Comparison of ENCODE assay signal across 8 cellular contexts in the genomic region with DNA sequence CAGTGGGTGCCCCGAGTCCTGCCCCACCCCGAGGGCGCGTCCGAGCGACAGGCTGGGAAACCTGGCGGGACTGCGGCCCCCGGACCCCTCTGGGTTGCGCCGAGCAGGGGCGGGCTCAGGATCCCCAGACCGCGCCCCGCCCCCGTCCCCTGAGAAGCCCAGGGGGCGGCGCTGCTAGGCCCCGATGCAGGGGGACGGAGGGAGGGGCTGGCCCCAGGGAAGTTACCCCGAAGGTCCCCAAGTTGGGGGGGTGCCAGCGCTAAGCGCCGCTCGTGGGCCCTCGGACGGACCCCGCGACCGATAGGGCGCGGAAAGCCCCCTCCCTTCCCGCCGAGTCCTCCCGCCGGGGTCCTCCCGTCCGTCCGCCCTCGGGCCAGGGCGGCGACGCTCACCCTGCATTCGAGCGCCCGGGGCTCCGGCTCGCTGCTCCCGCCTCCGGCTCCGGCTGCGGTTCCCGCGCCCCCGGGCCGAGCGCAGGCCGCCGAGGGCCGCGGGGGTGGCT. TPM values are rescaled to one million over a fixed set of nuclear protein-coding genes. Genes with fewer than 3 reads are reported as not detected.
DNase-seq lines count a peak whose midpoint lies in the region; ATAC-seq and TF ChIP-seq lines count a peak whose summit lies in the region.

No MANE protein-coding gene starts in this region.

- peaks cover 25% of the 10 kb centered on the region for H3K4me1 ChIP-seq in DOHH2 (ENCODE audit: control insufficient read depth, low read length)
- no peaks in the 10 kb centered on the region for H3K4me1 ChIP-seq in urinary bladder (ENCODE audit: insufficient read depth)

- TF ChIP-seq CTCF in DOHH2 (IDR thresholded peaks at IDR 0.05; ENCODE audit: low read depth, low read length, poor library complexity, severe bottlenecking) (no peak), HFFc6 (IDR thresholded peaks at IDR 0.05) (no peak)

- H3K27ac ChIP-seq in DOHH2 (ENCODE audit: low read depth, low read length) (no peak overlapping the region), urinary bladder (ENCODE audit: low read depth) (no peak overlapping the region)

- peaks cover 6% of the 10 kb centered on the region for H4K20me1 ChIP-seq in DOHH2 (ENCODE audit: control insufficient read depth, insufficient read depth, low read depth, low read length)

- WGBS in urinary bladder: 1% methylated on average over 61 of the region's 61 CpGs

- H3K9me3 Mint-ChIP-seq in HFFc6: no peaks in the 10 kb centered on the region
- no peaks in the 10 kb centered on the region for H3K9me3 Mint-ChIP-seq in activated naive CD8-positive, alpha-beta T cell treated with anti-CD3 and anti-CD28 coated beads, Interleukin-2, amount 10 ng/mL, durations not matched to agents 7 days and 5 days

- POLR2A ChIA-PET in activated naive CD8-positive, alpha-beta T cell treated with anti-CD3 and anti-CD28 coated beads, Interleukin-2, amount 10 ng/mL, durations not matched to agents 7 days and 5 days (lab: Charles Lee): interaction anchor here (0.6 kb wide), 1 partner anchor 390 kb away, joined by 4 read pairs; no protein-coding TSS in a partner anchor

- H3K4me3 Mint-ChIP-seq in HFFc6: peak overlapping the region; percentile 20; the same call in 1 of the 2 replicates
- H3K4me3 Mint-ChIP-seq in activated naive CD8-positive, alpha-beta T cell treated with anti-CD3 and anti-CD28 coated beads, Interleukin-2, amount 10 ng/mL, durations not matched to agents 7 days and 5 days: no peak overlapping the region

- no peak overlapping the region for H3K27ac Mint-ChIP-seq in HFFc6
- no peak overlapping the region for H3K27ac Mint-ChIP-seq in activated naive CD8-positive, alpha-beta T cell treated with anti-CD3 and anti-CD28 coated beads, Interleukin-2, amount 10 ng/mL, durations not matched to agents 7 days and 5 days

- no peaks in the 10 kb centered on the region for H3K9me3 ChIP-seq in DOHH2 (ENCODE audit: control insufficient read depth, insufficient read depth, low read length)

- H3K27me3 Mint-ChIP-seq in HFFc6 (ENCODE audit: insufficient read depth): peaks cover 5% of the 10 kb centered on the region
- H3K27me3 Mint-ChIP-seq in activated naive CD8-positive, alpha-beta T cell treated with anti-CD3 and anti-CD28 coated beads, Interleukin-2, amount 10 ng/mL, durations not matched to agents 7 days and 5 days: peaks cover 17% of the 10 kb centered on the region

- H3K36me3 Mint-ChIP-seq in HFFc6 (ENCODE audit: low read depth): no peaks in the 10 kb centered on the region
- no peaks in the 10 kb centered on the region for H3K36me3 Mint-ChIP-seq in activated naive CD8-positive, alpha-beta T cell treated with anti-CD3 and anti-CD28 coated beads, Interleukin-2, amount 10 ng/mL, durations not matched to agents 7 days and 5 days

- H3K4me1 Mint-ChIP-seq in HFFc6 (ENCODE audit: low read depth): no peaks in the 10 kb centered on the region; the same call in 1 of the 2 replicates
- peaks cover 6% of the 10 kb centered on the region for H3K4me1 Mint-ChIP-seq in activated naive CD8-positive, alpha-beta T cell treated with anti-CD3 and anti-CD28 coated beads, Interleukin-2, amount 10 ng/mL, durations not matched to agents 7 days and 5 days

- peak overlapping the region; percentile 86 for H3K4me2 ChIP-seq in DOHH2 (ENCODE audit: low read length)

- no peaks in the 10 kb centered on the region for H3K36me3 ChIP-seq in DOHH2 (ENCODE audit: control insufficient read depth, low read length)
- no peaks in the 10 kb centered on the region for H3K36me3 ChIP-seq in urinary bladder (ENCODE audit: insufficient read depth)

- ATAC-seq in activated naive CD8-positive, alpha-beta T cell treated with anti-CD3 and anti-CD28 coated beads, Interleukin-2, amount 10 ng/mL, durations not matched to agents 7 days and 5 days (ENCODE audit: low read depth): peak; percentile 27
- ATAC-seq in GM21367 (IDR thresholded peaks at IDR 0.05; ENCODE audit: unreplicated experiment) (no peak), HG03571 (IDR thresholded peaks at IDR 0.05; ENCODE audit: unreplicated experiment) (no peak)

- H3K4me3 ChIP-seq in DOHH2 (ENCODE audit: low read length): peak overlapping the region; percentile 72
- H3K4me3 ChIP-seq in urinary bladder (ENCODE audit: low read depth, low read length): peak overlapping the region; percentile 57

- no peaks in the 10 kb centered on the region for H3K79me2 ChIP-seq in DOHH2 (ENCODE audit: control insufficient read depth, low read length)

- H3K9me2 ChIP-seq in DOHH2 (replicated peaks; ENCODE audit: control insufficient read depth, low read length): no peaks in the 10 kb centered on the region

- no peaks in the 10 kb centered on the region; the same call in 1 of the 2 replicates for H3F3A ChIP-seq in DOHH2 (ENCODE audit: control insufficient read depth, insufficient read depth)

- peaks cover 29% of the 10 kb centered on the region for H3K27me3 ChIP-seq in DOHH2 (ENCODE audit: control insufficient read depth, low read length)

- DNase-seq in HFFc6: no peak
- peak; percentile 58 for DNase-seq in activated naive CD8-positive, alpha-beta T cell treated with anti-CD3 and anti-CD28 coated beads, Interleukin-2, amount 10 ng/mL, durations not matched to agents 7 days and 5 days
- DNase-seq in iPS-NIHi7 (ENCODE audit: extremely low spot score): peak; percentile 32
- DNase-seq in cerebellar nuclear complex (lab: John Stamatoyannopoulos, UW): no peak

RNA-seq across cellular contexts. Expression of a gene that starts 0.4 kb away (rescaled TPM):
- total RNA-seq in HFFc6 (2021; fragmentation: NEBNext Ultra II Directional; extraction: Animal tissue kit (Norgen Biotek cat#: 25700)): 1 to 10 TPM; 6.0 to 7.9 (median 7.2) TPM
- total RNA-seq in activated naive CD8-positive, alpha-beta T cell treated with anti-CD3 and anti-CD28 coated beads, Interleukin-2, amount 10 ng/mL, durations not matched to agents 7 days and 5 days: under 1 TPM; 0.58 to 0.74 TPM
- total RNA-seq in urinary bladder: 12.2 TPM
- polyA plus RNA-seq in urinary bladder: 12.9 TPM

RNA-seq across cellular contexts. Expression of a gene that starts 16.5 kb away (rescaled TPM):
- not detected for total RNA-seq in HFFc6 (2021; fragmentation: NEBNext Ultra II Directional; extraction: Animal tissue kit (Norgen Biotek cat#: 25700))
- total RNA-seq in activated naive CD8-positive, alpha-beta T cell treated with anti-CD3 and anti-CD28 coated beads, Interleukin-2, amount 10 ng/mL, durations not matched to agents 7 days and 5 days: not detected
- not detected for total RNA-seq in urinary bladder
- polyA plus RNA-seq in urinary bladder: not detected

RNA-seq across cellular contexts. Expression of a gene that starts 24.7 kb away (rescaled TPM):
- total RNA-seq in HFFc6 (2021; fragmentation: NEBNext Ultra II Directional; extraction: Animal tissue kit (Norgen Biotek cat#: 25700)): 100 to 1,000 TPM in 2 of 6 experiments, 10 to 100 TPM in 4; 89.8 to 116 (median 96.0) TPM
- total RNA-seq in activated naive CD8-positive, alpha-beta T cell treated with anti-CD3 and anti-CD28 coated beads, Interleukin-2, amount 10 ng/mL, durations not matched to agents 7 days and 5 days: 10 to 100 TPM; 40.3 to 40.4 TPM
- 61.6 TPM for total RNA-seq in urinary bladder
- 46.3 TPM for polyA plus RNA-seq in urinary bladder

RNA-seq across cellular contexts. Expression of a gene that starts 54.6 kb away (rescaled TPM):
- 1 to 10 TPM; 2.0 to 5.2 (median 2.9) TPM for total RNA-seq in HFFc6 (2021; fragmentation: NEBNext Ultra II Directional; extraction: Animal tissue kit (Norgen Biotek cat#: 25700))
- 1 to 10 TPM; 3.8 to 4.0 TPM for total RNA-seq in activated naive CD8-positive, alpha-beta T cell treated with anti-CD3 and anti-CD28 coated beads, Interleukin-2, amount 10 ng/mL, durations not matched to agents 7 days and 5 days
- total RNA-seq in urinary bladder: 12.8 TPM
- 14.1 TPM for polyA plus RNA-seq in urinary bladder

Comparison
In these comparisons a context has a peak if more than half of its experiments do, and no peak if none do; other contexts are left out.
1. DNase-seq: peak in activated naive CD8-positive, alpha-beta T cell treated with anti-CD3 and anti-CD28 coated beads, Interleukin-2, amount 10 ng/mL, durations not matched to agents 7 days and 5 days (single experiment) and iPS-NIHi7 (single experiment); none in HFFc6 (single experiment) and cerebellar nuclear complex (0 of 2).